2 cellular contexts compared by ENCODE assay signal in the genomic region with DNA sequence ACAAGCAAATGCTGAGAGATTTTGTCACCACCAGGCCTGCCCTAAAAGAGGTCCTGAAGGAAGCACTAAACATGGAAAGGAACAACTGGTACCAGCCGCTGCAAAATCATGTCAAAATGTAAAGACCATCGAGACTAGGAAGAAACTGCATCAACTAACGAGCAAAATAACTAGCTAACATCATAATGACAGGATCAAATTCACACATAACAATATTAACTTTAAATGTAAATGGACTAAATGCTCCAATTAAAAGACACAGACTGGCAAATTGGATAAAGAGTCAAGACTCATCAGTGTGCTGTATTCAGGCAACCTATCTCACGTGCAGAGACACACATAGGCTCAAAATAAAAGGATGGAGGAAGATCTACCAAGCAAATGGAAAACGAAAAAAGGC.
DNase-seq lines count a peak whose midpoint lies in the region; ATAC-seq, FAIRE-seq and TF ChIP-seq lines count a peak whose summit lies in the region.
"Not testable (repeated sequence)": the region's sequence is repeated elsewhere in the genome, so short reads cannot be mapped to it uniquely, and the experiment has no call there.

No MANE protein-coding gene starts in this region.

- not testable (repeated sequence) for H3K27ac ChIP-seq in K562 (ENCODE audit: extremely low read depth, low read depth, low read length)

- H3K79me2 ChIP-seq in K562 (ENCODE audit: control insufficient read depth, insufficient read depth, low read length) = not testable (repeated sequence)

- H2AFZ ChIP-seq in K562 (ENCODE audit: low read depth, low read length) = not testable (repeated sequence)

- not testable (repeated sequence) for ATAC-seq in T-helper 17 cell, K562

- H3K4me3 Mint-ChIP-seq in T-helper 17 cell = peak overlapping the region; percentile 5

- H3K27ac Mint-ChIP-seq in T-helper 17 cell = not testable (repeated sequence)

- not testable (repeated sequence) for H3K27me3 Mint-ChIP-seq in T-helper 17 cell

- H3K9ac ChIP-seq in K562 (ENCODE audit: insufficient read depth in 1 of 2, low read depth in 2 of 2, low read length in 2 of 2) = not testable (repeated sequence)

- POLR2A ChIA-PET in K562 (lab: Yijun Ruan, JAX) = not testable (repeated sequence)

- TF ChIP-seq CTCF in K562 (IDR thresholded peaks at IDR 0.05 in 2 of 3, conservative IDR thresholded peaks at IDR 0.05 in 1 of 3; ENCODE audit: insufficient read depth in 2 of 3, low read depth in 1 of 3, low read length in 3 of 3) = not testable (repeated sequence)

- not testable (repeated sequence) for DNase-seq in T-helper 17 cell; K562 (ENCODE audit: extremely low read depth in 1 of 4, low spot score in 3 of 4)

- not testable (repeated sequence) for TF ChIP-seq EP300 in K562 (IDR thresholded peaks at IDR 0.05; ENCODE audit: low read length)

- 0% methylated on average over 2 of the region's 5 CpGs for WGBS in K562 (ENCODE audit: insufficient coverage, low coverage, missing lambda C conversion rate)

- H3K27me3 ChIP-seq in K562 (ENCODE audit: control insufficient read depth in 2 of 2, insufficient read depth in 2 of 2, low read length in 2 of 2) = not testable (repeated sequence)

- in situ Hi-C loops in K562 (cut with MboI) = not testable (repeated sequence)

- H3K9me1 ChIP-seq in K562 (ENCODE audit: control insufficient read depth, insufficient read depth, low read length) = not testable (repeated sequence)

- TF ChIP-seq POLR2A in K562 (conservative IDR thresholded peaks at IDR 0.05) = not testable (repeated sequence)

- not testable (repeated sequence) for TF ChIP-seq RAD21 in K562 (CRISPR knock-in tag; conservative IDR thresholded peaks at IDR 0.05 in 1 of 2, IDR thresholded peaks at IDR 0.05 in 1 of 2)

- H3K36me3 ChIP-seq in K562 (ENCODE audit: control insufficient read depth, insufficient read depth, low read length) = not testable (repeated sequence)

- H3K36me3 Mint-ChIP-seq in T-helper 17 cell (ENCODE audit: low read depth) = not testable (repeated sequence)

- not testable (repeated sequence) for H3K4me2 ChIP-seq in K562 (ENCODE audit: insufficient read depth, low read length)

- H4K20me1 ChIP-seq in K562 (replicated peaks; ENCODE audit: control insufficient read depth, insufficient read depth, low read length) = not testable (repeated sequence)

- H3K4me1 Mint-ChIP-seq in T-helper 17 cell = not testable (repeated sequence)

- H3K9me3 ChIP-seq in T-helper 17 cell (ENCODE audit: control insufficient read depth, low read length, poor library complexity, severe bottlenecking); K562 (replicated peaks; ENCODE audit: control insufficient read depth, insufficient read depth, low read depth, low read length): not testable (repeated sequence)

- FAIRE-seq in K562 (lab: Jason Lieb, UNC) = not testable (repeated sequence)

- CTCF ChIA-PET in K562 (lab: Yijun Ruan, JAX; ENCODE audit: low intra/inter-chr PET ratio) = not testable (repeated sequence)

- BruUV-seq in K562 (replicated peaks; lab: Mats Ljungman, UMichigan) = not testable (repeated sequence)

- H3K4me1 ChIP-seq in K562 (replicated peaks in 1 of 2; ENCODE audit: control insufficient read depth in 2 of 2, insufficient read depth in 2 of 2, low read length in 2 of 2) = not testable (repeated sequence)

- intact Hi-C loops in K562 (cut with micrococcal nuclease) = not testable (repeated sequence)

- not testable (repeated sequence) for H3K4me3 ChIP-seq in K562

TF ChIP-seq in K562, 482 proteins besides CTCF, POLR2A, EP300 and RAD21:
- TF ChIP-seq ZNF507 (tag; conservative IDR thresholded peaks at IDR 0.05) = peak; percentile 93
